ENCODE assay signal across 13 cellular contexts in genomic region chr16:76176153-76176552, GRCh38.
DNase-seq lines count a peak whose midpoint lies in the region; ATAC-seq and TF ChIP-seq lines count a peak whose summit lies in the region.
"Had no signal": no experiment of that assay in that cellular context is flagged by ENCODE, and none has a peak within 500 bp of the region (broad histone marks: within the 10 kb centered on the region; RNA-seq: fewer than 3 reads in every experiment).

No MANE protein-coding gene starts in this region.

- 16% methylated on average over 4 of the region's 4 CpGs for WGBS in SK-N-SH (ENCODE audit: low lambda C conversion rate)

- H3K27ac ChIP-seq in SK-N-SH (ENCODE audit: low read depth in 2 of 2, low read length in 1 of 2), result no peak overlapping the region
- H3K27ac ChIP-seq: SJSA1, uterus had no signal

- no peaks in the 10 kb centered on the region for H3K36me3 ChIP-seq in SK-N-SH (replicated peaks in 1 of 2; ENCODE audit: control insufficient read depth in 1 of 2, insufficient read depth in 2 of 2, low read length in 1 of 2)
- H3K36me3 ChIP-seq: SJSA1, uterus had no signal

- H3K9ac ChIP-seq in SK-N-SH, result no peak overlapping the region

- no peaks in the 10 kb centered on the region for H3K4me1 Mint-ChIP-seq in activated CD8-positive, alpha-beta T cell treated with anti-CD3 and anti-CD28 coated beads for 36 hours (ENCODE audit: low read depth)
- H3K4me1 Mint-ChIP-seq: activated B cell treated with CpG ODN at 0.5 μM for 24 hours had no signal

- no peak overlapping the region for H3K4me3 Mint-ChIP-seq in activated CD8-positive, alpha-beta T cell treated with anti-CD3 and anti-CD28 coated beads for 36 hours
- H3K4me3 Mint-ChIP-seq: activated B cell treated with CpG ODN at 0.5 μM for 24 hours had no signal

- ATAC-seq in GM19035 (IDR thresholded peaks at IDR 0.05; ENCODE audit: unreplicated experiment) (peak; percentile 67), HG02759 (IDR thresholded peaks at IDR 0.05; ENCODE audit: unreplicated experiment) (peak; percentile 71), HG03520 (IDR thresholded peaks at IDR 0.05; ENCODE audit: unreplicated experiment) (peak; percentile 64)
- no peak for ATAC-seq in activated CD8-positive, alpha-beta T cell treated with anti-CD3 and anti-CD28 coated beads for 36 hours
- ATAC-seq: left lobe of liver had no signal

- H3K4me1 ChIP-seq in SK-N-SH (ENCODE audit: control insufficient read depth in 1 of 2, insufficient read depth in 2 of 2, low read depth in 1 of 2, low read length in 1 of 2), result no peaks in the 10 kb centered on the region
- H3K4me1 ChIP-seq: SJSA1, uterus had no signal

- no peaks in the 10 kb centered on the region for H3K9me2 ChIP-seq in SK-N-SH

- no peaks in the 10 kb centered on the region for H3K27me3 ChIP-seq in SK-N-SH (ENCODE audit: insufficient read depth)
- H3K27me3 ChIP-seq: SJSA1, uterus had no signal

- no peaks in the 10 kb centered on the region for H3F3A ChIP-seq in SK-N-SH (replicated peaks; ENCODE audit: insufficient read depth)

- CTCF ChIA-PET in activated CD8-positive, alpha-beta T cell treated with anti-CD3 and anti-CD28 coated beads for 36 hours (lab: Charles Lee), result no interaction called here
- CTCF ChIA-PET in SK-N-SH (lab: Yijun Ruan, JAX), result no interaction called here

- no peak overlapping the region; the same call in 1 of the 2 replicates for H3K4me3 ChIP-seq in GM12864 (ENCODE audit: low read depth, low read length)
- no peak overlapping the region for H3K4me3 ChIP-seq in SK-N-SH (ENCODE audit: low read depth in 2 of 2, low read length in 1 of 2)
- H3K4me3 ChIP-seq: SJSA1, uterus had no signal

- H3K79me2 ChIP-seq in SK-N-SH (ENCODE audit: insufficient read depth), result no peaks in the 10 kb centered on the region

- DNase-seq in GM12864 (ENCODE audit: low read depth) (peak; percentile 3), cardiac septum (ENCODE audit: low spot score) (no peak), SK-N-SH (no peak), NCI-H446 treated with DMSO at 0.1 percent for 48 hours (lab: John Stamatoyannopoulos, UW) (no peak)
- no peak for DNase-seq in activated CD8-positive, alpha-beta T cell treated with anti-CD3 and anti-CD28 coated beads for 36 hours
- DNase-seq: activated B cell treated with CpG ODN at 0.5 μM for 24 hours; stimulated activated CD8-positive, alpha-beta memory T cell treated with anti-CD3 and anti-CD28 coated beads, Interleukin-4, amount 100 ng/mL, for 48 hours; uterus had no signal

- no peak overlapping the region for H3K4me2 ChIP-seq in SK-N-SH

- POLR2A ChIA-PET in activated CD8-positive, alpha-beta T cell treated with anti-CD3 and anti-CD28 coated beads for 36 hours (lab: Charles Lee), result no interaction called here
- POLR2A ChIA-PET in SK-N-SH (lab: Yijun Ruan, JAX), result no interaction called here

- no peak for TF ChIP-seq EP300 in SK-N-SH (IDR thresholded peaks at IDR 0.05; ENCODE audit: borderline replicate concordance in 1 of 2, low read depth in 1 of 2, low read length in 1 of 2)

- no peaks in the 10 kb centered on the region for H3K27me3 Mint-ChIP-seq in activated CD8-positive, alpha-beta T cell treated with anti-CD3 and anti-CD28 coated beads for 36 hours
- H3K27me3 Mint-ChIP-seq: activated B cell treated with CpG ODN at 0.5 μM for 24 hours had no signal

- intact Hi-C loops in cardiac septum (cut with DNase I), result no loop called here
- intact Hi-C loops in activated CD8-positive, alpha-beta T cell treated with anti-CD3 and anti-CD28 coated beads for 36 hours (cut with micrococcal nuclease), result no loop called here

- no peak overlapping the region for H2AFZ ChIP-seq in SK-N-SH (ENCODE audit: low read depth)

- H3K36me3 Mint-ChIP-seq in activated CD8-positive, alpha-beta T cell treated with anti-CD3 and anti-CD28 coated beads for 36 hours (ENCODE audit: low read depth), result no peaks in the 10 kb centered on the region

- H3K27ac Mint-ChIP-seq in activated CD8-positive, alpha-beta T cell treated with anti-CD3 and anti-CD28 coated beads for 36 hours, result no peak overlapping the region
- H3K27ac Mint-ChIP-seq: activated B cell treated with CpG ODN at 0.5 μM for 24 hours had no signal

- 0 out of 2 replicates have a peak, but pooled peaks cover 9% of the 10 kb centered on the region for H3K9me3 ChIP-seq in SK-N-SH

- no peaks in the 10 kb centered on the region for H4K20me1 ChIP-seq in SK-N-SH (ENCODE audit: insufficient read depth)

- no peak for TF ChIP-seq RAD21 in SK-N-SH (IDR thresholded peaks at IDR 0.05; ENCODE audit: low read length)

- TF ChIP-seq CTCF in GM12864 (IDR thresholded peaks at IDR 0.05; ENCODE audit: low read depth, low read length, missing control alignments) (no peak), SK-N-SH (IDR thresholded peaks at IDR 0.05) (no peak)
- TF ChIP-seq CTCF in activated CD8-positive, alpha-beta T cell treated with anti-CD3 and anti-CD28 coated beads for 36 hours (IDR thresholded peaks at IDR 0.05), result no peak

- H3K9me3 Mint-ChIP-seq in activated CD8-positive, alpha-beta T cell treated with anti-CD3 and anti-CD28 coated beads for 36 hours, result peaks cover 21% of the 10 kb centered on the region

TF ChIP-seq in SK-N-SH, 30 proteins besides CTCF, POLR2A, EP300 and RAD21:
- TF ChIP-seq ELF1 (IDR thresholded peaks at IDR 0.05) (no peak), SMC3 (IDR thresholded peaks at IDR 0.05; ENCODE audit: low read depth, low read length) (no peak), FOXJ3 (CRISPR knock-in tag; IDR thresholded peaks at IDR 0.05) (no peak), MEF2A (IDR thresholded peaks at IDR 0.05; ENCODE audit: borderline replicate concordance, low read depth) (no peak), FOXM1 (IDR thresholded peaks at IDR 0.05; ENCODE audit: low read depth) (no peak), MXI1 (IDR thresholded peaks at IDR 0.05; ENCODE audit: low read depth, low read length) (no peak), USF1 (IDR thresholded peaks at IDR 0.05; ENCODE audit: borderline replicate concordance, low read depth) (no peak), ZBTB33 (IDR thresholded peaks at IDR 0.05; ENCODE audit: borderline replicate concordance, low read depth) (no peak), POLR2AphosphoS5 (IDR thresholded peaks at IDR 0.05; ENCODE audit: low read depth, low read length) (no peak), FOSL2 (IDR thresholded peaks at IDR 0.05; ENCODE audit: borderline replicate concordance, low read depth) (no peak)
